ENCODE assay signal across 1 cellular context in the genomic region with DNA sequence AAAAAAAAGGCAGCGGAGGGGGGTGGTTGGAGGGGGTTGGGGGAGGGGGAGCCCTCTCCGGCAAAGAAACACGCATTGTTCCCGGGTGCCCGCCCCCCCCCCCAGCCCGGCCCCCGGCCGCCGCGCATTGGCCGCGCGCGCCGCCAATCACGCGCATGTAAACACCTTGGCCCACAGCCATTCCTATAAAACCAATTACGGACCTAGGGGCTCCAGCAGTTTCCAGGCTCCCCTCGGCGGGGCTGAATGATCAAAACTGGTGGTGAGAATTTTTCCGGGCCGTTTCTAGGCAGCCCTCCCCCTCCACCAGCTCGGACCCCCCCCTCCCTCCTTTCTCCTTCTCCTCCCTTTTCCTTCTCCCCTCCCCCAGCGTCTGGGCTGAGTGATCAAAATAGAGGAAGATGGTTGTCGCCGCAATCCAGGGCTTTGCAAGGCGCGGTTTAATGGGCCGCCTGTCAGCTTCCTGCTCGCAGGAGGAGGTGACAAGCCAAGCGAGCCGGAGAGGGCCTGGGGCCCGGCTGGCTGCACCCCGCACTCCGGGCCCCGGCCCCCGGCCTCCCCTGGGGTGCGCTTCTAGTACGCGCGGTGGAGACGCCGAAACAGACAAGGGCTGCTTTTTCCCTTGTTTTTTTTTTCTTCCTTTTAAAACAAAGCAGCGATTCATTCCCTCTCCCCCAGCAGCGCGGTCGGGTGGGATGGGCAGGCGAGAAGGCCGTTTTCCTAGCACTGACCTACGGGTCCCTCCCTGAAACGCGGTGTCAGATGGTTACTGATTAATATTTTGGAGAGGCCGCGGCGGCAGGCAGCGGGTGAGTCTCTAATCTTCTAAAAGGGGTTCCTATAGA.
TF ChIP-seq lines count a peak whose summit lies in the region.

No MANE protein-coding gene starts in this region.

TF ChIP-seq in K562, 482 proteins besides CTCF, POLR2A, EP300 and RAD21 (continued from another document and continues in another):
- TF ChIP-seq RUNX1 (IDR thresholded peaks at IDR 0.05; ENCODE audit: low read depth) (no peak), MYBL2 (IDR thresholded peaks at IDR 0.05; ENCODE audit: low read depth) (no peak), MYBL2 (CRISPR knock-in tag; IDR thresholded peaks at IDR 0.05; ENCODE audit: borderline replicate concordance) (no peak), MTA3 (IDR thresholded peaks at IDR 0.05; ENCODE audit: borderline replicate concordance) (peak; percentile 43; the same call in 1 of the 2 replicates), ARHGAP35 (IDR thresholded peaks at IDR 0.05; ENCODE audit: partially characterized antibody) (no peak), ATF2 (CRISPR knock-in tag; IDR thresholded peaks at IDR 0.05) (no peak), ZNF3 (CRISPR knock-in tag; IDR thresholded peaks at IDR 0.05) (no peak), HCFC1 (IDR thresholded peaks at IDR 0.05; ENCODE audit: low read depth, low read length) (no peak), SETDB1 (IDR thresholded peaks at IDR 0.05; ENCODE audit: low read length) (no peak), BCL6 (CRISPR knock-in tag; IDR thresholded peaks at IDR 0.05) (no peak), ETV5 (CRISPR knock-in tag; IDR thresholded peaks at IDR 0.05; ENCODE audit: low read depth) (no peak), LEF1 (IDR thresholded peaks at IDR 0.05) (peak; percentile 62; the same call in 1 of the 2 replicates), CLOCK (CRISPR knock-in tag; IDR thresholded peaks at IDR 0.05; ENCODE audit: borderline replicate concordance) (no peak), TRIM24 (IDR thresholded peaks at IDR 0.05) (peak in 1 of 2 experiments; percentile 24; a peak in 1 of 4 replicates), MLX (CRISPR knock-in tag; conservative IDR thresholded peaks at IDR 0.05) (no peak), CBX5 (IDR thresholded peaks at IDR 0.05; ENCODE audit: borderline replicate concordance, low read depth) (no peak), ZBTB9 (CRISPR knock-in tag; IDR thresholded peaks at IDR 0.05) (no peak), PML (IDR thresholded peaks at IDR 0.05; ENCODE audit: low read length) (0 out of 2 replicates have a peak, but pooled peaks have one; percentile 45), PCBP1 (IDR thresholded peaks at IDR 0.05; ENCODE audit: low read depth, low read length, poor library complexity, severe bottlenecking) (peak; percentile 27), HLTF (IDR thresholded peaks at IDR 0.05) (no peak), BDP1 (IDR thresholded peaks at IDR 0.05; ENCODE audit: insufficient read depth, insufficient read length) (no peak), SIN3A (IDR thresholded peaks at IDR 0.05; ENCODE audit: borderline replicate concordance in 2 of 2, control insufficient read depth in 1 of 2, low read depth in 2 of 2, low read length in 2 of 2) (no peak), ZNF354B (CRISPR knock-in tag; IDR thresholded peaks at IDR 0.05) (no peak), USF1 (CRISPR knock-in tag; IDR thresholded peaks at IDR 0.05) (no peak), TRIM28 (IDR thresholded peaks at IDR 0.05) (0 out of 2 replicates have a peak, but pooled peaks have one; percentile 41), REST (CRISPR knock-in tag; IDR thresholded peaks at IDR 0.05; ENCODE audit: low read depth) (no peak), DNMT1 (IDR thresholded peaks at IDR 0.05) (no peak), ZNF668 (CRISPR knock-in tag; IDR thresholded peaks at IDR 0.05) (no peak), TGIF2 (CRISPR knock-in tag; IDR thresholded peaks at IDR 0.05) (no peak), CEBPG (CRISPR knock-in tag; IDR thresholded peaks at IDR 0.05) (no peak), CEBPG (tag; conservative IDR thresholded peaks at IDR 0.05 in 1 of 2, IDR thresholded peaks at IDR 0.05 in 1 of 2) (no peak), POLR2H (tag; IDR thresholded peaks at IDR 0.05; ENCODE audit: low read depth) (peak; percentile 59; the same call in 1 of the 2 replicates)
- TF ChIP-seq, protein P1, sequence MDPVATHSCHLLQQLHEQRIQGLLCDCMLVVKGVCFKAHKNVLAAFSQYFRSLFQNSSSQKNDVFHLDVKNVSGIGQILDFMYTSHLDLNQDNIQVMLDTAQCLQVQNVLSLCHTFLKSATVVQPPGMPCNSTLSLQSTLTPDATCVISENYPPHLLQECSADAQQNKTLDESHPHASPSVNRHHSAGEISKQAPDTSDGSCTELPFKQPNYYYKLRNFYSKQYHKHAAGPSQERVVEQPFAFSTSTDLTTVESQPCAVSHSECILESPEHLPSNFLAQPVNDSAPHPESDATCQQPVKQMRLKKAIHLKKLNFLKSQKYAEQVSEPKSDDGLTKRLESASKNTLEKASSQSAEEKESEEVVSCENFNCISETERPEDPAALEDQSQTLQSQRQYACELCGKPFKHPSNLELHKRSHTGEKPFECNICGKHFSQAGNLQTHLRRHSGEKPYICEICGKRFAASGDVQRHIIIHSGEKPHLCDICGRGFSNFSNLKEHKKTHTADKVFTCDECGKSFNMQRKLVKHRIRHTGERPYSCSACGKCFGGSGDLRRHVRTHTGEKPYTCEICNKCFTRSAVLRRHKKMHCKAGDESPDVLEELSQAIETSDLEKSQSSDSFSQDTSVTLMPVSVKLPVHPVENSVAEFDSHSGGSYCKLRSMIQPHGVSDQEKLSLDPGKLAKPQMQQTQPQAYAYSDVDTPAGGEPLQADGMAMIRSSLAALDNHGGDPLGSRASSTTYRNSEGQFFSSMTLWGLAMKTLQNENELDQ (CRISPR knock-in tag; IDR thresholded peaks at IDR 0.05; ENCODE audit: borderline replicate concordance) = no peak
- TF ChIP-seq, protein P2, sequence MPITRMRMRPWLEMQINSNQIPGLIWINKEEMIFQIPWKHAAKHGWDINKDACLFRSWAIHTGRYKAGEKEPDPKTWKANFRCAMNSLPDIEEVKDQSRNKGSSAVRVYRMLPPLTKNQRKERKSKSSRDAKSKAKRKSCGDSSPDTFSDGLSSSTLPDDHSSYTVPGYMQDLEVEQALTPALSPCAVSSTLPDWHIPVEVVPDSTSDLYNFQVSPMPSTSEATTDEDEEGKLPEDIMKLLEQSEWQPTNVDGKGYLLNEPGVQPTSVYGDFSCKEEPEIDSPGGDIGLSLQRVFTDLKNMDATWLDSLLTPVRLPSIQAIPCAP (CRISPR knock-in tag; IDR thresholded peaks at IDR 0.05; ENCODE audit: borderline replicate concordance) = no peak
- TF ChIP-seq, protein P3, sequence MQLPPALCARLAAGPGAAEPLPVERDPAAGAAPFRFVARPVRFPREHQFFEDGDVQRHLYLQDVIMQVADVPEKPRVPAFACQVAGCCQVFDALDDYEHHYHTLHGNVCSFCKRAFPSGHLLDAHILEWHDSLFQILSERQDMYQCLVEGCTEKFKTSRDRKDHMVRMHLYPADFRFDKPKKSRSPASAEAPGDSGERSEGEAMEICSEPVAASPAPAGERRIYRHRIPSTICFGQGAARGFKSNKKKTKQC (CRISPR knock-in tag; IDR thresholded peaks at IDR 0.05) = no peak
- TF ChIP-seq, protein P4, sequence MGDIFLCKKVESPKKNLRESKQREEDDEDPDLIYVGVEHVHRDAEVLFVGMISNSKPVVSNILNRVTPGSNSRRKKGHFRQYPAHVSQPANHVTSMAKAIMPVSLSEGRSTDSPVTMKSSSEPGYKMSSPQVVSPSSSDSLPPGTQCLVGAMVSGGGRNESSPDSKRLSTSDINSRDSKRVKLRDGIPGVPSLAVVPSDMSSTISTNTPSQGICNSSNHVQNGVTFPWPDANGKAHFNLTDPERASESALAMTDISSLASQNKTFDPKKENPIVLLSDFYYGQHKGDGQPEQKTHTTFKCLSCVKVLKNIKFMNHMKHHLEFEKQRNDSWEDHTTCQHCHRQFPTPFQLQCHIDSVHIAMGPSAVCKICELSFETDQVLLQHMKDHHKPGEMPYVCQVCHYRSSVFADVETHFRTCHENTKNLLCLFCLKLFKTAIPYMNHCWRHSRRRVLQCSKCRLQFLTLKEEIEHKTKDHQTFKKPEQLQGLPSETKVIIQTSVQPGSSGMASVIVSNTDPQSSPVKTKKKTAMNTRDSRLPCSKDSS (IDR thresholded peaks at IDR 0.05; ENCODE audit: low read depth, partially characterized antibody) = no peak
- TF ChIP-seq, protein P5, sequence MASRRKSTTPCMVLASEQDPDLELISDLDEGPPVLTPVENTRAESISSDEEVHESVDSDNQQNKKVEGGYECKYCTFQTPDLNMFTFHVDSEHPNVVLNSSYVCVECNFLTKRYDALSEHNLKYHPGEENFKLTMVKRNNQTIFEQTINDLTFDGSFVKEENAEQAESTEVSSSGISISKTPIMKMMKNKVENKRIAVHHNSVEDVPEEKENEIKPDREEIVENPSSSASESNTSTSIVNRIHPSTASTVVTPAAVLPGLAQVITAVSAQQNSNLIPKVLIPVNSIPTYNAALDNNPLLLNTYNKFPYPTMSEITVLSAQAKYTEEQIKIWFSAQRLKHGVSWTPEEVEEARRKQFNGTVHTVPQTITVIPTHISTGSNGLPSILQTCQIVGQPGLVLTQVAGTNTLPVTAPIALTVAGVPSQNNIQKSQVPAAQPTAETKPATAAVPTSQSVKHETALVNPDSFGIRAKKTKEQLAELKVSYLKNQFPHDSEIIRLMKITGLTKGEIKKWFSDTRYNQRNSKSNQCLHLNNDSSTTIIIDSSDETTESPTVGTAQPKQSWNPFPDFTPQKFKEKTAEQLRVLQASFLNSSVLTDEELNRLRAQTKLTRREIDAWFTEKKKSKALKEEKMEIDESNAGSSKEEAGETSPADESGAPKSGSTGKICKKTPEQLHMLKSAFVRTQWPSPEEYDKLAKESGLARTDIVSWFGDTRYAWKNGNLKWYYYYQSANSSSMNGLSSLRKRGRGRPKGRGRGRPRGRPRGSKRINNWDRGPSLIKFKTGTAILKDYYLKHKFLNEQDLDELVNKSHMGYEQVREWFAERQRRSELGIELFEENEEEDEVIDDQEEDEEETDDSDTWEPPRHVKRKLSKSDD (conservative IDR thresholded peaks at IDR 0.05; ENCODE audit: low read length) = no peak
